Comparison of ENCODE assay signal across 15 cellular contexts in the genomic region with DNA sequence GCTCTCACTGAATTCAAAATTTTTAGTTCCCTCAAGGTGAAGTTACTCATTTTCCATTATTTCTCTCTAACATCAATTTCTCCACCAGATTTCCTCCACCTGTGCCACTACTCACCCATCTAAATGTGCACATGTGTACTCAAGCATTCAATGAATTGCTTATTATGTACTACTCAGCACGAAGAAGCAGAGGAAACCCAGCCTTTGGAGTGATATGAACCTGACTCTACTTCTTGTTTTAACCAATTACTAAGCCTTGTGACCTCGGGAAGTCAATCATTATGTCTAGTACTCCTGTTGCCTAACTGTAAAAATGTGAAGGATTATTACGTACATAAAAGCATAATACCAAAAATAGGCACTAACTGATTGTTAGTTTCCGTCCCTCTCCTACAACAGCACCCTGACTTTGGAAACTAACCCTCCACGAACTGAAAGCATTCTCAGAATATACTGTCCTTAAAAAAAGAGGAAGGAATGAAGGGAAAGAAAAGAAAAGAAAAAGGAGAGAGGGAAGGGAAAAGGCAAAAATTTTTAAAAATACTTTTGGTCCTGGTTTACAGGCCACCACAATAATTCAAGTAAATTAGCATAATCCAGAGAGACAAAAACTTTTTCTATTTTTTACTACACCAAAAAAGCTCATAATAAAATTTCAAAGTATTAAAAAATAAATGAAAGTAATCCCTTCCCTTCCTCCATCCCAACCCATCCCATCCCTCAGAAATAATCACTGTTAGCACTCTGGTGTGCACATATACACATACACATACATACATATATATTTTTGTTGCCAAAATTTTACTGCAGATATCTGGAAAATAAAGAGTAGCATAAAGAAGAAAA. TPM values are rescaled to one million over a fixed set of nuclear protein-coding genes. Genes with fewer than 3 reads are reported as not detected.
A peak's percentile ranks its signal among the peaks of the same experiment; 100 is the strongest.
DNase-seq lines count a peak whose midpoint lies in the region; ATAC-seq and TF ChIP-seq lines count a peak whose summit lies in the region.
"Had no signal": no experiment of that assay in that cellular context is flagged by ENCODE, and none has a peak within 500 bp of the region (broad histone marks: within the 10 kb centered on the region; RNA-seq: fewer than 3 reads in every experiment).

No MANE protein-coding gene starts in this region.

- peak overlapping the region; percentile 92 for H3K27ac Mint-ChIP-seq in T-helper 17 cell
- H3K27ac Mint-ChIP-seq in activated naive CD4-positive, alpha-beta T cell treated with anti-CD3 and anti-CD28 coated beads for 36 hours: no peak overlapping the region

- TF ChIP-seq CTCF in HL-60 (IDR thresholded peaks at IDR 0.05; ENCODE audit: insufficient read depth, low read length): no peak

- DNase-seq in CD1c-positive myeloid dendritic cell (ENCODE audit: extremely low spot score) (peak; percentile 41), HL-60 (ENCODE audit: low read depth in 1 of 2, low spot score in 1 of 2) (peak in 1 of 2 experiments; percentile 32), T-helper 17 cell (no peak), kidney tubule cell (ENCODE audit: low spot score) (peak; percentile 87), GM19240 (ENCODE audit: insufficient read length, low spot score) (no peak), SK-N-DZ (ENCODE audit: low spot score) (no peak), islet precursor cell (no peak)
- DNase-seq in activated naive CD4-positive, alpha-beta T cell treated with anti-CD3 and anti-CD28 coated beads for 36 hours: no peak
- DNase-seq: activated CD4-positive, alpha-beta T cell treated with anti-CD3 and anti-CD28 coated beads, Interleukin-2, amount 50 U/mL, for 4 hours; amniotic stem cell; effector CD4-positive, alpha-beta T cell; midbrain; NCI-H446; transverse colon had no signal

- H3K36me3 Mint-ChIP-seq in T-helper 17 cell (ENCODE audit: low read depth): peaks cover 2% of the 10 kb centered on the region
- H3K36me3 Mint-ChIP-seq in activated naive CD4-positive, alpha-beta T cell treated with anti-CD3 and anti-CD28 coated beads for 36 hours (ENCODE audit: low read depth): peaks cover 5% of the 10 kb centered on the region

- H3K9me3 ChIP-seq in T-helper 17 cell (ENCODE audit: control insufficient read depth, low read length, poor library complexity, severe bottlenecking): no peaks in the 10 kb centered on the region
- H3K9me3 ChIP-seq: transverse colon had no signal

- H3K9me3 Mint-ChIP-seq in activated naive CD4-positive, alpha-beta T cell treated with anti-CD3 and anti-CD28 coated beads for 36 hours: no peaks in the 10 kb centered on the region

- H3K4me3 ChIP-seq in HL-60 (replicated peaks; ENCODE audit: insufficient read depth, low read length): no peak overlapping the region
- H3K4me3 ChIP-seq: transverse colon had no signal

- no peak for ATAC-seq in T-helper 17 cell

- CTCF ChIA-PET in activated naive CD4-positive, alpha-beta T cell treated with anti-CD3 and anti-CD28 coated beads for 36 hours (lab: Charles Lee): interaction anchor here (1.2 kb wide), 1 partner anchor 18 kb away, joined by 3 read pairs; no protein-coding TSS in a partner anchor

- intact Hi-C loops in activated naive CD4-positive, alpha-beta T cell treated with anti-CD3 and anti-CD28 coated beads for 36 hours (cut with micrococcal nuclease): loop anchor here (5.0 kb wide), 2 partner anchors 53 to 87 kb away; partner anchors contain the start of gene KANSL1

- no peaks in the 10 kb centered on the region for H3K27me3 Mint-ChIP-seq in T-helper 17 cell
- no peaks in the 10 kb centered on the region for H3K27me3 Mint-ChIP-seq in activated naive CD4-positive, alpha-beta T cell treated with anti-CD3 and anti-CD28 coated beads for 36 hours (ENCODE audit: low read depth)

- H3K4me1 Mint-ChIP-seq in T-helper 17 cell: peaks cover 86% of the 10 kb centered on the region
- H3K4me1 Mint-ChIP-seq in activated naive CD4-positive, alpha-beta T cell treated with anti-CD3 and anti-CD28 coated beads for 36 hours (ENCODE audit: low read depth): peaks cover 90% of the 10 kb centered on the region

- H3K27me3 ChIP-seq in HL-60 (ENCODE audit: insufficient read depth, poor library complexity, severe bottlenecking): no peaks in the 10 kb centered on the region
- H3K27me3 ChIP-seq: transverse colon had no signal

- H3K4me3 Mint-ChIP-seq in T-helper 17 cell: peak overlapping the region; percentile 39
- H3K4me3 Mint-ChIP-seq in activated naive CD4-positive, alpha-beta T cell treated with anti-CD3 and anti-CD28 coated beads for 36 hours: no peak overlapping the region

- peak overlapping the region; percentile 28 for H3K27ac ChIP-seq in HL-60 (replicated peaks)
- H3K27ac ChIP-seq: C4-2B, transverse colon had no signal

RNA-seq across cellular contexts. Expression of gene KANSL1, which starts 53.6 kb away (rescaled TPM):
- 100 to 1,000 TPM; 142 to 187 TPM for total RNA-seq in T-helper 17 cell
- polyA plus RNA-seq in SK-N-DZ (2014; cell fraction: cytosol; rRNA removed): 24.1 and 37.8 TPM in 2 replicates
- 83.5 and 163 TPM in 2 replicates for polyA plus RNA-seq in SK-N-DZ (2014; cell fraction: nucleus; rRNA removed)
- 10 to 100 TPM; 64.3 to 64.5 TPM for total RNA-seq in activated naive CD4-positive, alpha-beta T cell treated with anti-CD3 and anti-CD28 coated beads for 36 hours

Comparison
In these comparisons a context has a peak if more than half of its experiments do, and no peak if none do; other contexts are left out.
1. DNase-seq: peak in CD1c-positive myeloid dendritic cell (single experiment) and kidney tubule cell (single experiment); none in T-helper 17 cell (0 of 3), GM19240 (single experiment), SK-N-DZ (single experiment), activated naive CD4-positive, alpha-beta T cell treated with anti-CD3 and anti-CD28 coated beads for 36 hours (single experiment) and islet precursor cell (single experiment).